In the genomic region with DNA sequence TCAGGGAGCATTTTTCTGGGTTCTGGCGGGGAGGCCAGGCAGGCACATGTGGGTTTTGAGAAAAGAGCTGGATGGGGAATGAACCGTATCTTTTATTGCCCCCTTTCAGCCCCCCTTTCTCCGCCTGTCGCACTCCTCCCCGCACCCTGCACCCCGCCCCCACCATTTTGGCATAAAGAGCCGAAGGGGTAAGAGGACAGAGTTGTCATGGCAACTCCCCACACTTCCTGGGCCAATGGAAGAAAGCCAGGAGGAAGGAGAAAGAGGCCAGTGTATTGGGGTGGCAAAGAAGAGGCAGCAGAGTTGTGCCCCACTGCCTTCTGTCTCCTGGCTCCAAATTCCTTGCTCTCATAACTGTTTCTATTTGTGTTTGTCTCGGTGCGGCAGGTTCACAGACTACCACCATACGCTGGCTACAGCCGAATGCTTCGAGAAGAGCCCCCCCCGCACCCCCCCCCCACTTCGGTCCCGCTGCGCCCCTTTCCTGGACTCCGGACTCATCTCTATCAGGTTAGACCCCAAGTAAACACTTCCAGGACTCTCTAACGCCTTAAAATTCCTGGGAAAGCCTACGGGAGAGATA, we compare ENCODE assay signal across 7 cellular contexts. TPM values are rescaled to one million over a fixed set of nuclear protein-coding genes. Genes with fewer than 3 reads are reported as not detected.
DNase-seq lines count a peak whose midpoint lies in the region; ATAC-seq and TF ChIP-seq lines count a peak whose summit lies in the region.

No MANE protein-coding gene starts in this region.

- H3K4me1 ChIP-seq in foreskin keratinocyte: no peaks in the 10 kb centered on the region

- H3K36me3 Mint-ChIP-seq in chondrocyte (ENCODE audit: low read depth): no peaks in the 10 kb centered on the region
- no peaks in the 10 kb centered on the region for H3K36me3 Mint-ChIP-seq in natural killer cell

- TF ChIP-seq CTCF in GM06990 (IDR thresholded peaks at IDR 0.05; ENCODE audit: insufficient read depth, low read length, poor library complexity, severe bottlenecking) (no peak), chondrocyte (IDR thresholded peaks at IDR 0.05) (no peak), natural killer cell (IDR thresholded peaks at IDR 0.05) (no peak), foreskin keratinocyte (conservative IDR thresholded peaks at IDR 0.05) (no peak)

- H3K27ac ChIP-seq in foreskin keratinocyte: no peak overlapping the region

- no peak for ATAC-seq in natural killer cell
- no peak for ATAC-seq in HG03460 (IDR thresholded peaks at IDR 0.05; ENCODE audit: unreplicated experiment)
- no peak for ATAC-seq in foreskin keratinocyte

- H3K27me3 ChIP-seq in GM06990 (replicated peaks; ENCODE audit: control insufficient read depth, insufficient read depth, low read length) (no peaks in the 10 kb centered on the region), foreskin keratinocyte (peaks cover 7% of the 10 kb centered on the region)

- H3K4me1 Mint-ChIP-seq in chondrocyte (ENCODE audit: low read depth) (peaks cover 28% of the 10 kb centered on the region), natural killer cell (peaks cover 14 to 49% of the 10 kb centered on the region in 2 donors)

- no peaks in the 10 kb centered on the region for H3K36me3 ChIP-seq in GM06990 (ENCODE audit: control insufficient read depth, insufficient read depth, low read length)

- H3K9me3 Mint-ChIP-seq in chondrocyte (ENCODE audit: low read depth) (no peaks in the 10 kb centered on the region), natural killer cell (no peaks in the 10 kb centered on the region)

- no peak for DNase-seq in GM06990 (ENCODE audit: extremely low read depth, insufficient read length)
- peak; percentile 14 for DNase-seq in NCI-H2171 (lab: John Stamatoyannopoulos, UW)
- DNase-seq in chondrocyte (ENCODE audit: low spot score): peak; percentile 13
- no peak for DNase-seq in natural killer cell
- DNase-seq in SW 1271 (lab: John Stamatoyannopoulos, UW): no peak
- DNase-seq in foreskin keratinocyte: no peak

- H3K27ac Mint-ChIP-seq in chondrocyte (ENCODE audit: unreplicated experiment) (no peak overlapping the region), natural killer cell (peak overlapping the region in 1 of 2 donors; percentile 72)

- H3K4me3 ChIP-seq in GM06990 (replicated peaks; ENCODE audit: low read depth, low read length): peak overlapping the region; percentile 57

- intact Hi-C loops in natural killer cell (cut with micrococcal nuclease): loop anchor here (1.0 kb wide), 2 partner anchors 170 to 233 kb away; no protein-coding TSS in a partner anchor

- H3K4me3 Mint-ChIP-seq in chondrocyte (ENCODE audit: unreplicated experiment) (peak overlapping the region; percentile 61), natural killer cell (peak overlapping the region; percentile 92)

- H3K27me3 Mint-ChIP-seq in chondrocyte (ENCODE audit: low read depth): no peaks in the 10 kb centered on the region
- H3K27me3 Mint-ChIP-seq in natural killer cell (ENCODE audit: low read depth in 2 of 2): peaks cover 13 to 15% of the 10 kb centered on the region in 2 donors

RNA-seq across cellular contexts. Expression of a gene that starts 3.4 kb away (rescaled TPM):
- total RNA-seq in chondrocyte (1.8 to 3.1 TPM (median 1.9 TPM) in 3 replicates), natural killer cell (1 to 10 TPM in 2 of 3 donors, under 1 TPM in 1; 0.97 to 2.0 (median 1.6) TPM), foreskin keratinocyte (0.42 and 0.44 TPM in 2 replicates)
- polyA plus RNA-seq in foreskin keratinocyte: 0.37 and 0.45 TPM in 2 replicates

RNA-seq across cellular contexts. Expression of a gene that starts 21.9 kb away (rescaled TPM):
- total RNA-seq in chondrocyte: 75.5 to 79.2 TPM (median 75.5 TPM) in 3 replicates
- total RNA-seq in natural killer cell: 100 to 1,000 TPM; 427 to 488 (median 481) TPM
- total RNA-seq in foreskin keratinocyte: 56.9 and 70.1 TPM in 2 replicates
- polyA plus RNA-seq in foreskin keratinocyte: 18.7 and 20.3 TPM in 2 replicates

RNA-seq across cellular contexts. Expression of a gene that starts 56.9 kb away (rescaled TPM):
- 34.0 to 49.0 TPM (median 36.5 TPM) in 3 replicates for total RNA-seq in chondrocyte
- total RNA-seq in natural killer cell: 1 to 10 TPM; 8.2 to 9.0 (median 8.5) TPM
- 126 and 136 TPM in 2 replicates for total RNA-seq in foreskin keratinocyte
- polyA plus RNA-seq in foreskin keratinocyte: 185 and 194 TPM in 2 replicates

Comparison
In these comparisons a context has a peak if more than half of its experiments do, and no peak if none do; other contexts are left out.
1. DNase-seq: peak in NCI-H2171 (single experiment) and chondrocyte (single experiment); none in GM06990 (single experiment), natural killer cell (single experiment), SW 1271 (0 of 2) and foreskin keratinocyte (0 of 2).